ENCODE assay signal across 10 cellular contexts in genomic region chr4:140186651-140187315, GRCh38. TPM values are rescaled to one million over a fixed set of nuclear protein-coding genes. Genes with fewer than 3 reads are reported as not detected.
DNase-seq lines count a peak whose midpoint lies in the region; ATAC-seq lines count a peak whose summit lies in the region.
"Had no signal": no experiment of that assay in that cellular context is flagged by ENCODE, and none has a peak within 500 bp of the region (broad histone marks: within the 10 kb centered on the region; RNA-seq: fewer than 3 reads in every experiment).

No MANE protein-coding gene starts in this region.

- no peak for ATAC-seq in activated CD8-positive, alpha-beta T cell treated with anti-CD3 and anti-CD28 coated beads, Interleukin-2, amount 10 ng/mL, durations not matched to agents 7 days and 5 days

- DNase-seq in AG08396 (ENCODE audit: low spot score) (peak; percentile 27), LHCN-M2 (ENCODE audit: low read depth) (peak; percentile 36), cerebellar cortex (ENCODE audit: low spot score) (peak; percentile 64), OCI-M2 (lab: John Stamatoyannopoulos, UW; ENCODE audit: unreplicated experiment) (no peak), Ammon's horn (ENCODE audit: low spot score) (no peak), NCI-H345 (lab: John Stamatoyannopoulos, UW) (no peak)
- no peak for DNase-seq in activated CD8-positive, alpha-beta T cell treated with anti-CD3 and anti-CD28 coated beads, Interleukin-2, amount 10 ng/mL, durations not matched to agents 7 days and 5 days

- H3K27ac Mint-ChIP-seq in activated CD8-positive, alpha-beta T cell treated with anti-CD3 and anti-CD28 coated beads, Interleukin-2, amount 10 ng/mL, durations not matched to agents 7 days and 5 days, result no peak overlapping the region

- CTCF ChIA-PET in activated CD8-positive, alpha-beta T cell treated with anti-CD3 and anti-CD28 coated beads, Interleukin-2, amount 10 ng/mL, durations not matched to agents 7 days and 5 days (lab: Charles Lee), result no interaction called here

- H3K4me1 ChIP-seq in mucosa of rectum (ENCODE audit: control insufficient read depth in 2 of 2, insufficient read depth in 2 of 2, low read length in 2 of 2), result peaks cover 7 to 14% of the 10 kb centered on the region in 2 donors

- no peak overlapping the region for H3K9ac ChIP-seq in mucosa of rectum (ENCODE audit: low read depth in 1 of 2, low read length in 2 of 2)

- no peaks in the 10 kb centered on the region for H3K36me3 Mint-ChIP-seq in activated CD8-positive, alpha-beta T cell treated with anti-CD3 and anti-CD28 coated beads, Interleukin-2, amount 10 ng/mL, durations not matched to agents 7 days and 5 days (ENCODE audit: low read depth)

- no peak overlapping the region for H3K4me3 Mint-ChIP-seq in activated CD8-positive, alpha-beta T cell treated with anti-CD3 and anti-CD28 coated beads, Interleukin-2, amount 10 ng/mL, durations not matched to agents 7 days and 5 days

- no peaks in the 10 kb centered on the region for H3K9me3 Mint-ChIP-seq in activated CD8-positive, alpha-beta T cell treated with anti-CD3 and anti-CD28 coated beads, Interleukin-2, amount 10 ng/mL, durations not matched to agents 7 days and 5 days (ENCODE audit: insufficient read depth)

- H3K36me3 ChIP-seq in mucosa of rectum (ENCODE audit: control insufficient read depth in 2 of 2, insufficient read depth in 2 of 2, low read length in 2 of 2), result no peaks in the 10 kb centered on the region
- H3K36me3 ChIP-seq: tibial nerve had no signal

- H3K4me1 Mint-ChIP-seq in activated CD8-positive, alpha-beta T cell treated with anti-CD3 and anti-CD28 coated beads, Interleukin-2, amount 10 ng/mL, durations not matched to agents 7 days and 5 days (ENCODE audit: low read depth), result no peaks in the 10 kb centered on the region

- peaks cover 18% of the 10 kb centered on the region for H3K27me3 Mint-ChIP-seq in activated CD8-positive, alpha-beta T cell treated with anti-CD3 and anti-CD28 coated beads, Interleukin-2, amount 10 ng/mL, durations not matched to agents 7 days and 5 days (ENCODE audit: low read depth)

- no peaks in the 10 kb centered on the region for H3K27me3 ChIP-seq in mucosa of rectum (ENCODE audit: control insufficient read depth in 2 of 2, insufficient read depth in 2 of 2, low read length in 2 of 2)
- H3K27me3 ChIP-seq: tibial nerve had no signal

- H3K4me3 ChIP-seq in mucosa of rectum (ENCODE audit: low read length in 2 of 2), result no peak overlapping the region
- H3K4me3 ChIP-seq: tibial nerve had no signal

- no peaks in the 10 kb centered on the region for H3K9me3 ChIP-seq in mucosa of rectum (ENCODE audit: control insufficient read depth in 2 of 2, low read length in 2 of 2)
- H3K9me3 ChIP-seq: tibial nerve had no signal

- peak overlapping the region; percentile 11 to 35 for H3K27ac ChIP-seq in mucosa of rectum (ENCODE audit: low read depth in 2 of 2, low read length in 2 of 2)
- H3K27ac ChIP-seq: C4-2B, tibial nerve had no signal

- POLR2A ChIA-PET in activated CD8-positive, alpha-beta T cell treated with anti-CD3 and anti-CD28 coated beads, Interleukin-2, amount 10 ng/mL, durations not matched to agents 7 days and 5 days (lab: Charles Lee), result no interaction called here

RNA-seq across cellular contexts. Expression of gene MAML3, which starts 32.8 kb away (rescaled TPM):
- 0.06 and 0.19 TPM in 2 replicates for total RNA-seq in LHCN-M2 (2014; rRNA removed)
- 0.17 TPM for polyA plus RNA-seq in LHCN-M2 (2012)
- total RNA-seq in activated CD8-positive, alpha-beta T cell treated with anti-CD3 and anti-CD28 coated beads, Interleukin-2, amount 10 ng/mL, durations not matched to agents 7 days and 5 days, result 1 to 10 TPM; 4.0 to 4.1 TPM

Comparison
In these comparisons a context has a peak if more than half of its experiments do, and no peak if none do; other contexts are left out.
1. DNase-seq: peak in AG08396 (single experiment), LHCN-M2 (single experiment) and cerebellar cortex (single experiment); none in OCI-M2 (single experiment), Ammon's horn (single experiment), activated CD8-positive, alpha-beta T cell treated with anti-CD3 and anti-CD28 coated beads, Interleukin-2, amount 10 ng/mL, durations not matched to agents 7 days and 5 days (single experiment) and NCI-H345 (single experiment).